In genomic region chr2:20583425-20583881, GRCh38 we compare ENCODE assay signal across 18 cellular contexts.
DNase-seq lines count a peak whose midpoint lies in the region; ATAC-seq, FAIRE-seq and TF ChIP-seq lines count a peak whose summit lies in the region.
"Had no signal": no experiment of that assay in that cellular context is flagged by ENCODE, and none has a peak within 500 bp of the region (broad histone marks: within the 10 kb centered on the region; RNA-seq: fewer than 3 reads in every experiment).

No MANE protein-coding gene starts in this region.

- H3K27me3 ChIP-seq in right cardiac atrium (ENCODE audit: control insufficient read depth, insufficient read depth), result no peaks in the 10 kb centered on the region
- H3K27me3 ChIP-seq in prostate gland (replicated peaks; ENCODE audit: insufficient read depth), result no peaks in the 10 kb centered on the region

- peak overlapping the region; percentile 71 for H3K4me2 ChIP-seq in A549
- no peak overlapping the region for H3K4me2 ChIP-seq in OCI-LY7 (ENCODE audit: low read length)

- no peaks in the 10 kb centered on the region for H3K79me2 ChIP-seq in OCI-LY7 (ENCODE audit: insufficient read depth, low read depth, low read length)

- peak overlapping the region; percentile 70 to 90 for H3K27ac ChIP-seq in A549
- H3K27ac ChIP-seq in RWPE1, result peak overlapping the region; percentile 83
- H3K27ac ChIP-seq in right cardiac atrium (ENCODE audit: low read length), result peak overlapping the region; percentile 48
- H3K27ac ChIP-seq in prostate gland, result peak overlapping the region; percentile 53 to 62
- no peak overlapping the region for H3K27ac ChIP-seq in OCI-LY7 (ENCODE audit: low read depth, low read length, poor library complexity, severe bottlenecking)

- no peak for TF ChIP-seq RAD21 in A549 (conservative IDR thresholded peaks at IDR 0.05 in 1 of 2, IDR thresholded peaks at IDR 0.05 in 1 of 2)

- TF ChIP-seq POLR2A in A549 (IDR thresholded peaks at IDR 0.05; ENCODE audit: low read length) (no peak), prostate gland (IDR thresholded peaks at IDR 0.05) (no peak)

- H3K36me3 ChIP-seq in prostate gland, result no peaks in the 10 kb centered on the region
- H3K36me3 ChIP-seq in OCI-LY7 (ENCODE audit: insufficient read depth, low read length), result no peaks in the 10 kb centered on the region

- H2AFZ ChIP-seq in OCI-LY7 (ENCODE audit: low read length), result no peak overlapping the region

- H3K9me3 ChIP-seq in A549, result peaks cover 11% of the 10 kb centered on the region; the same call in 1 of the 3 replicates
- no peaks in the 10 kb centered on the region for H3K9me3 ChIP-seq in right cardiac atrium (ENCODE audit: control insufficient read depth, low read length)
- no peaks in the 10 kb centered on the region for H3K9me3 ChIP-seq in prostate gland
- no peaks in the 10 kb centered on the region for H3K9me3 ChIP-seq in OCI-LY7 (ENCODE audit: low read length)

- TF ChIP-seq CTCF in A549 (IDR thresholded peaks at IDR 0.05) (no peak), RWPE1 (conservative IDR thresholded peaks at IDR 0.05; ENCODE audit: low read depth) (no peak), prostate gland (IDR thresholded peaks at IDR 0.05) (no peak), OCI-LY7 (conservative IDR thresholded peaks at IDR 0.05; ENCODE audit: low read length) (no peak)

- TF ChIP-seq EP300 in A549 (IDR thresholded peaks at IDR 0.05), result no peak

- ATAC-seq in A549 (no peak), right cardiac atrium (no peak)
- ATAC-seq: activated CD8-positive, alpha-beta T cell treated with anti-CD3 and anti-CD28 coated beads, Interleukin-2, amount 10 ng/mL, durations not matched to agents 7 days and 5 days; stimulated activated naive B cell treated with anti-CD40 and anti-IgM and Interleukin-4, amounts not matched to agents 10 μg/mL and 1 μg/mL and 100 μg/mL, for 72 hours had no signal

- no peaks in the 10 kb centered on the region for H3K9me2 ChIP-seq in OCI-LY7 (ENCODE audit: insufficient read depth, low read length)

- CTCF ChIA-PET in A549 (lab: Yijun Ruan, JAX), result interaction anchor here (0.7 to 1.8 kb wide), 4 partner anchors 8 to 139 kb away, joined by 3 to 5 read pairs (median 4); no protein-coding TSS in a partner anchor
- CTCF ChIA-PET in RWPE1 (lab: Yijun Ruan, JAX), result no interaction called here
- CTCF ChIA-PET in OCI-LY7 (lab: Charles Lee; ENCODE audit: unreplicated experiment), result no interaction called here

- no peaks in the 10 kb centered on the region for H4K20me1 ChIP-seq in OCI-LY7 (ENCODE audit: insufficient read depth, low read length)

- intact Hi-C loops in right cardiac atrium (cut with DNase I) (no loop called here), prostate gland (cut with DNase I) (no loop called here), OCI-LY7 (cut with micrococcal nuclease; ENCODE audit: unreplicated experiment) (no loop called here)

- POLR2A ChIA-PET in A549 (lab: Yijun Ruan, JAX) (interaction anchor here (2.4 kb wide), 1 partner anchor 136 kb away, joined by 13 read pairs; the partner anchor contains the start of gene RHOB), RWPE1 (lab: Yijun Ruan, JAX; ENCODE audit: low non-redundant PET) (no interaction called here), OCI-LY7 (lab: Charles Lee) (no interaction called here)

- H3K4me1 ChIP-seq in A549 (peaks cover 54% of the 10 kb centered on the region), right cardiac atrium (ENCODE audit: control insufficient read depth, insufficient read depth, low read length) (peaks cover 41% of the 10 kb centered on the region), prostate gland (replicated peaks) (no peaks in the 10 kb centered on the region), OCI-LY7 (ENCODE audit: insufficient read depth, low read length, poor library complexity, severe bottlenecking) (no peaks in the 10 kb centered on the region)

- FAIRE-seq in A549 (lab: Jason Lieb, UNC), result no peak
- FAIRE-seq: D721Med, frontal cortex, GM18507, TTC549 had no signal

- H3K4me3 ChIP-seq in A549 (no peak overlapping the region), right cardiac atrium (ENCODE audit: low read length) (no peak overlapping the region), prostate gland (no peak overlapping the region), OCI-LY7 (ENCODE audit: low read depth, low read length, poor library complexity, severe bottlenecking) (no peak overlapping the region)

- 97% methylated on average over 6 of the region's 7 CpGs for WGBS in A549 (ENCODE audit: missing lambda C conversion rate)
- 98% methylated on average over 7 of the region's 7 CpGs for WGBS in right cardiac atrium
- 94% methylated on average over 7 of the region's 7 CpGs for whole genome bisulfite sequencing in prostate gland

- no TSS peak for BruUV-seq in OCI-LY7 (replicated peaks; lab: Mats Ljungman, UMichigan)

- no peak for DNase-seq in A549 (ENCODE audit: low read depth in 1 of 2, low spot score in 1 of 2)
- no peak for DNase-seq in RWPE1 (ENCODE audit: low spot score)
- peak in 1 of 3 donors; percentile 27 for DNase-seq in right cardiac atrium
- DNase-seq in prostate gland (ENCODE audit: low spot score), result no peak
- DNase-seq in OCI-LY7 (ENCODE audit: low spot score), result no peak
- no peak for DNase-seq in NCI-H1417 treated with DMSO at 0.1 percent for 48 hours (lab: John Stamatoyannopoulos, UW)
- no peak for DNase-seq in mucosa of gallbladder (ENCODE audit: low spot score)
- no peak for DNase-seq in NCI-H510A treated with DMSO at 0.1 percent for 48 hours (lab: John Stamatoyannopoulos, UW)
- DNase-seq: activated CD8-positive, alpha-beta T cell treated with anti-CD3 and anti-CD28 coated beads, Interleukin-2, amount 10 ng/mL, durations not matched to agents 7 days and 5 days; activated gamma-delta T cell; NCI-H146; NCI-H526 treated with DMSO at 0.1 percent for 48 hours; SHP77 treated with DMSO at 0.1 percent for 48 hours; stimulated activated naive B cell treated with anti-CD40 and anti-IgM and Interleukin-4, amounts not matched to agents 10 μg/mL and 1 μg/mL and 100 μg/mL, for 72 hours had no signal

TF ChIP-seq in A549, 52 proteins besides CTCF, POLR2A, EP300 and RAD21:
- TF ChIP-seq FOXS1 (CRISPR knock-in tag; IDR thresholded peaks at IDR 0.05) (no peak), CHD4 (IDR thresholded peaks at IDR 0.05; ENCODE audit: borderline replicate concordance) (no peak), RCOR1 (IDR thresholded peaks at IDR 0.05; ENCODE audit: low read depth, low read length) (no peak), MAZ (IDR thresholded peaks at IDR 0.05; ENCODE audit: borderline replicate concordance, low read depth, low read length) (no peak), NPAS2 (CRISPR knock-in tag; IDR thresholded peaks at IDR 0.05; ENCODE audit: borderline replicate concordance) (no peak), BHLHE40 (IDR thresholded peaks at IDR 0.05; ENCODE audit: low read depth, low read length) (no peak), POLR2AphosphoS2 (conservative IDR thresholded peaks at IDR 0.05; ENCODE audit: low read length) (no peak), SMC3 (IDR thresholded peaks at IDR 0.05) (no peak), CHD2 (IDR thresholded peaks at IDR 0.05; ENCODE audit: low read length, partially characterized antibody) (no peak), HEYL (CRISPR knock-in tag; IDR thresholded peaks at IDR 0.05) (no peak), CBX2 (IDR thresholded peaks at IDR 0.05; ENCODE audit: borderline replicate concordance, low read depth) (no peak)
